ENCODE assay signal across 20 cellular contexts in genomic region chr2:21411796-21412195, GRCh38.
"Had no signal": no experiment of that assay in that cellular context is flagged by ENCODE, and none has a peak within 500 bp of the region (broad histone marks: within the 10 kb centered on the region; RNA-seq: fewer than 3 reads in every experiment).

No MANE protein-coding gene starts in this region.

- ATAC-seq: Panc1, PC-3, T-cell had no signal

- H3K4me3 Mint-ChIP-seq: T-cell had no signal

- DNase-seq: Karpas-422; KG1; MM.1S; NCI-H1092 treated with DMSO at 0.1 percent for 48 hours; NCI-H1417; NCI-H1436 treated with DMSO at 0.1 percent for 48 hours; NCI-H1694; NCI-H187 treated with DMSO at 0.1 percent for 48 hours; NCI-H2029 treated with DMSO at 0.1 percent for 48 hours; NCI-H2227 treated with DMSO at 0.1 percent for 48 hours; NCI-H524; NCI-H526 treated with DMSO at 0.1 percent for 48 hours; NCI-H748 treated with DMSO at 0.1 percent for 48 hours; NK-92 treated with Interleukin-12 subunit alpha and Interleukin-12 subunit beta, amount 100 ng/mL, for 24 hours; PC-3; SHP77; SK-N-SH; SW 1271; T-cell had no signal

- H3K27ac Mint-ChIP-seq: T-cell had no signal

- H3K4me1 Mint-ChIP-seq: T-cell had no signal

- H3K27me3 Mint-ChIP-seq: T-cell had no signal

- H3K36me3 Mint-ChIP-seq: T-cell had no signal
